1 cellular context compared by ENCODE assay signal in the genomic region with DNA sequence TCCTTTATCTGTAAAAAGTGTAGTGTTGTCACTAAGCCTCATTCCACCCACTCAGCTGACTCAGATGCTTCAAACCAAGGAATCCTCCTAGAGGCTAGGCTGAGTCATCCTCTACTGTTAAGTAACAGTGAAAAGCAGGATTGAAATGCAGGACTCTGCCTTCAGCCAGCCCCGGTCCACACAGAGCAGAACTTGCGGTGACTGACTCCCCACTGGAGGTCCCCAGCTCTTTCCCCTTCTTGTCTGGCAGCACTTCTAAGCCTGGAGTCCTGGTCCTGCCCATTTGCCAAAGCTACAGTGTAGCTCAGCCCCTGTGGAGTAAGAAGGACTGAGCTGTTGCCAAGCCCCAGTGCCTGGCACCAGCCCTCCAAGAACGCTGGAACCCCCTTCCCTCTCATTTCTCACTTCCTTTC.
TF ChIP-seq lines count a peak whose summit lies in the region.

No MANE protein-coding gene starts in this region.

TF ChIP-seq in K562, 482 proteins besides CTCF, POLR2A, EP300 and RAD21 (continued from another document and continues in another):
- TF ChIP-seq, protein P1, sequence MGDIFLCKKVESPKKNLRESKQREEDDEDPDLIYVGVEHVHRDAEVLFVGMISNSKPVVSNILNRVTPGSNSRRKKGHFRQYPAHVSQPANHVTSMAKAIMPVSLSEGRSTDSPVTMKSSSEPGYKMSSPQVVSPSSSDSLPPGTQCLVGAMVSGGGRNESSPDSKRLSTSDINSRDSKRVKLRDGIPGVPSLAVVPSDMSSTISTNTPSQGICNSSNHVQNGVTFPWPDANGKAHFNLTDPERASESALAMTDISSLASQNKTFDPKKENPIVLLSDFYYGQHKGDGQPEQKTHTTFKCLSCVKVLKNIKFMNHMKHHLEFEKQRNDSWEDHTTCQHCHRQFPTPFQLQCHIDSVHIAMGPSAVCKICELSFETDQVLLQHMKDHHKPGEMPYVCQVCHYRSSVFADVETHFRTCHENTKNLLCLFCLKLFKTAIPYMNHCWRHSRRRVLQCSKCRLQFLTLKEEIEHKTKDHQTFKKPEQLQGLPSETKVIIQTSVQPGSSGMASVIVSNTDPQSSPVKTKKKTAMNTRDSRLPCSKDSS (IDR thresholded peaks at IDR 0.05; ENCODE audit: low read depth, partially characterized antibody): no peak
- TF ChIP-seq EHMT2 (IDR thresholded peaks at IDR 0.05): peak; percentile 68; the same call in 1 of the 2 replicates
- no peak for TF ChIP-seq SMAD3 (CRISPR knock-in tag; conservative IDR thresholded peaks at IDR 0.05)
- TF ChIP-seq NCOA2 (IDR thresholded peaks at IDR 0.05; ENCODE audit: partially characterized antibody in 2 of 2): no peak
- TF ChIP-seq ZNF583 (CRISPR knock-in tag; IDR thresholded peaks at IDR 0.05): no peak
- TF ChIP-seq NFXL1 (CRISPR knock-in tag; IDR thresholded peaks at IDR 0.05): no peak
- TF ChIP-seq DACH1 (IDR thresholded peaks at IDR 0.05; ENCODE audit: partially characterized antibody): no peak
- no peak for TF ChIP-seq RNF2 (IDR thresholded peaks at IDR 0.05)
- TF ChIP-seq ZNF695 (CRISPR knock-in tag; IDR thresholded peaks at IDR 0.05): no peak
- TF ChIP-seq, protein P2, sequence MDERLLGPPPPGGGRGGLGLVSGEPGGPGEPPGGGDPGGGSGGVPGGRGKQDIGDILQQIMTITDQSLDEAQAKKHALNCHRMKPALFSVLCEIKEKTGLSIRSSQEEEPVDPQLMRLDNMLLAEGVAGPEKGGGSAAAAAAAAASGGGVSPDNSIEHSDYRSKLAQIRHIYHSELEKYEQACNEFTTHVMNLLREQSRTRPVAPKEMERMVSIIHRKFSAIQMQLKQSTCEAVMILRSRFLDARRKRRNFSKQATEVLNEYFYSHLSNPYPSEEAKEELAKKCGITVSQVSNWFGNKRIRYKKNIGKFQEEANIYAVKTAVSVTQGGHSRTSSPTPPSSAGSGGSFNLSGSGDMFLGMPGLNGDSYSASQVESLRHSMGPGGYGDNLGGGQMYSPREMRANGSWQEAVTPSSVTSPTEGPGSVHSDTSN (CRISPR knock-in tag; IDR thresholded peaks at IDR 0.05; ENCODE audit: low read depth): no peak
- TF ChIP-seq, protein P2 (tag; conservative IDR thresholded peaks at IDR 0.05; ENCODE audit: low read depth): no peak
- no peak for TF ChIP-seq COPS2 (conservative IDR thresholded peaks at IDR 0.05)
- no peak for TF ChIP-seq NCOA1 (IDR thresholded peaks at IDR 0.05; ENCODE audit: low read depth)
- no peak for TF ChIP-seq BRF1 (IDR thresholded peaks at IDR 0.05; ENCODE audit: borderline replicate concordance, extremely low read depth, insufficient read length)
- TF ChIP-seq CEBPG (CRISPR knock-in tag; IDR thresholded peaks at IDR 0.05): no peak
- no peak for TF ChIP-seq CEBPG (tag; conservative IDR thresholded peaks at IDR 0.05 in 1 of 2, IDR thresholded peaks at IDR 0.05 in 1 of 2)
- TF ChIP-seq, protein P3, sequence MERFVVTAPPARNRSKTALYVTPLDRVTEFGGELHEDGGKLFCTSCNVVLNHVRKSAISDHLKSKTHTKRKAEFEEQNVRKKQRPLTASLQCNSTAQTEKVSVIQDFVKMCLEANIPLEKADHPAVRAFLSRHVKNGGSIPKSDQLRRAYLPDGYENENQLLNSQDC (CRISPR knock-in tag; IDR thresholded peaks at IDR 0.05): no peak
- no peak for TF ChIP-seq SMARCB1 (IDR thresholded peaks at IDR 0.05; ENCODE audit: insufficient read length, low read depth)
- 0 out of 2 replicates have a peak, but pooled peaks have one; percentile 60 for TF ChIP-seq NFATC3 (IDR thresholded peaks at IDR 0.05)
- TF ChIP-seq, protein P4, sequence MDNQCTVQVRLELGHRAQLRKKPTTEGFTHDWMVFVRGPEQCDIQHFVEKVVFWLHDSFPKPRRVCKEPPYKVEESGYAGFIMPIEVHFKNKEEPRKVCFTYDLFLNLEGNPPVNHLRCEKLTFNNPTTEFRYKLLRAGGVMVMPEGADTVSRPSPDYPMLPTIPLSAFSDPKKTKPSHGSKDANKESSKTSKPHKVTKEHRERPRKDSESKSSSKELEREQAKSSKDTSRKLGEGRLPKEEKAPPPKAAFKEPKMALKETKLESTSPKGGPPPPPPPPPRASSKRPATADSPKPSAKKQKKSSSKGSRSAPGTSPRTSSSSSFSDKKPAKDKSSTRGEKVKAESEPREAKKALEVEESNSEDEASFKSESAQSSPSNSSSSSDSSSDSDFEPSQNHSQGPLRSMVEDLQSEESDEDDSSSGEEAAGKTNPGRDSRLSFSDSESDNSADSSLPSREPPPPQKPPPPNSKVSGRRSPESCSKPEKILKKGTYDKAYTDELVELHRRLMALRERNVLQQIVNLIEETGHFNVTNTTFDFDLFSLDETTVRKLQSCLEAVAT (IDR thresholded peaks at IDR 0.05): 0 out of 4 replicates have a peak, but pooled peaks of 1 of the 2 experiments have one; percentile 10
- TF ChIP-seq HDAC6 (IDR thresholded peaks at IDR 0.05; ENCODE audit: low read depth, low read length): no peak
- TF ChIP-seq, protein P5, sequence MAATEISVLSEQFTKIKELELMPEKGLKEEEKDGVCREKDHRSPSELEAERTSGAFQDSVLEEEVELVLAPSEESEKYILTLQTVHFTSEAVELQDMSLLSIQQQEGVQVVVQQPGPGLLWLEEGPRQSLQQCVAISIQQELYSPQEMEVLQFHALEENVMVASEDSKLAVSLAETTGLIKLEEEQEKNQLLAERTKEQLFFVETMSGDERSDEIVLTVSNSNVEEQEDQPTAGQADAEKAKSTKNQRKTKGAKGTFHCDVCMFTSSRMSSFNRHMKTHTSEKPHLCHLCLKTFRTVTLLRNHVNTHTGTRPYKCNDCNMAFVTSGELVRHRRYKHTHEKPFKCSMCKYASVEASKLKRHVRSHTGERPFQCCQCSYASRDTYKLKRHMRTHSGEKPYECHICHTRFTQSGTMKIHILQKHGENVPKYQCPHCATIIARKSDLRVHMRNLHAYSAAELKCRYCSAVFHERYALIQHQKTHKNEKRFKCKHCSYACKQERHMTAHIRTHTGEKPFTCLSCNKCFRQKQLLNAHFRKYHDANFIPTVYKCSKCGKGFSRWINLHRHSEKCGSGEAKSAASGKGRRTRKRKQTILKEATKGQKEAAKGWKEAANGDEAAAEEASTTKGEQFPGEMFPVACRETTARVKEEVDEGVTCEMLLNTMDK (IDR thresholded peaks at IDR 0.05; ENCODE audit: borderline replicate concordance, insufficient read depth, low read depth, low read length, poor library complexity, severe bottlenecking): no peak
- TF ChIP-seq, protein P6, sequence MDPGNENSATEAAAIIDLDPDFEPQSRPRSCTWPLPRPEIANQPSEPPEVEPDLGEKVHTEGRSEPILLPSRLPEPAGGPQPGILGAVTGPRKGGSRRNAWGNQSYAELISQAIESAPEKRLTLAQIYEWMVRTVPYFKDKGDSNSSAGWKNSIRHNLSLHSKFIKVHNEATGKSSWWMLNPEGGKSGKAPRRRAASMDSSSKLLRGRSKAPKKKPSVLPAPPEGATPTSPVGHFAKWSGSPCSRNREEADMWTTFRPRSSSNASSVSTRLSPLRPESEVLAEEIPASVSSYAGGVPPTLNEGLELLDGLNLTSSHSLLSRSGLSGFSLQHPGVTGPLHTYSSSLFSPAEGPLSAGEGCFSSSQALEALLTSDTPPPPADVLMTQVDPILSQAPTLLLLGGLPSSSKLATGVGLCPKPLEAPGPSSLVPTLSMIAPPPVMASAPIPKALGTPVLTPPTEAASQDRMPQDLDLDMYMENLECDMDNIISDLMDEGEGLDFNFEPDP (CRISPR knock-in tag; IDR thresholded peaks at IDR 0.05): no peak
- TF ChIP-seq, protein P7, sequence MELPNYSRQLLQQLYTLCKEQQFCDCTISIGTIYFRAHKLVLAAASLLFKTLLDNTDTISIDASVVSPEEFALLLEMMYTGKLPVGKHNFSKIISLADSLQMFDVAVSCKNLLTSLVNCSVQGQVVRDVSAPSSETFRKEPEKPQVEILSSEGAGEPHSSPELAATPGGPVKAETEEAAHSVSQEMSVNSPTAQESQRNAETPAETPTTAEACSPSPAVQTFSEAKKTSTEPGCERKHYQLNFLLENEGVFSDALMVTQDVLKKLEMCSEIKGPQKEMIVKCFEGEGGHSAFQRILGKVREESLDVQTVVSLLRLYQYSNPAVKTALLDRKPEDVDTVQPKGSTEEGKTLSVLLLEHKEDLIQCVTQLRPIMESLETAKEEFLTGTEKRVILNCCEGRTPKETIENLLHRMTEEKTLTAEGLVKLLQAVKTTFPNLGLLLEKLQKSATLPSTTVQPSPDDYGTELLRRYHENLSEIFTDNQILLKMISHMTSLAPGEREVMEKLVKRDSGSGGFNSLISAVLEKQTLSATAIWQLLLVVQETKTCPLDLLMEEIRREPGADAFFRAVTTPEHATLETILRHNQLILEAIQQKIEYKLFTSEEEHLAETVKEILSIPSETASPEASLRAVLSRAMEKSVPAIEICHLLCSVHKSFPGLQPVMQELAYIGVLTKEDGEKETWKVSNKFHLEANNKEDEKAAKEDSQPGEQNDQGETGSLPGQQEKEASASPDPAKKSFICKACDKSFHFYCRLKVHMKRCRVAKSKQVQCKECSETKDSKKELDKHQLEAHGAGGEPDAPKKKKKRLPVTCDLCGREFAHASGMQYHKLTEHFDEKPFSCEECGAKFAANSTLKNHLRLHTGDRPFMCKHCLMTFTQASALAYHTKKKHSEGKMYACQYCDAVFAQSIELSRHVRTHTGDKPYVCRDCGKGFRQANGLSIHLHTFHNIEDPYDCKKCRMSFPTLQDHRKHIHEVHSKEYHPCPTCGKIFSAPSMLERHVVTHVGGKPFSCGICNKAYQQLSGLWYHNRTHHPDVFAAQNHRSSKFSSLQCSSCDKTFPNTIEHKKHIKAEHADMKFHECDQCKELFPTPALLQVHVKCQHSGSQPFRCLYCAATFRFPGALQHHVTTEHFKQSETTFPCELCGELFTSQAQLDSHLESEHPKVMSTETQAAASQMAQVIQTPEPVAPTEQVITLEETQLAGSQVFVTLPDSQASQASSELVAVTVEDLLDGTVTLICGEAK (IDR thresholded peaks at IDR 0.05): no peak
- TF ChIP-seq, protein P7 (CRISPR knock-in tag; IDR thresholded peaks at IDR 0.05): no peak
- TF ChIP-seq XRCC5 (IDR thresholded peaks at IDR 0.05; ENCODE audit: low read depth, low read length): no peak
- no peak for TF ChIP-seq KAT2B (IDR thresholded peaks at IDR 0.05; ENCODE audit: low read depth, low read length)
- no peak for TF ChIP-seq BMI1 (IDR thresholded peaks at IDR 0.05; ENCODE audit: low read length)
- TF ChIP-seq, protein P8, sequence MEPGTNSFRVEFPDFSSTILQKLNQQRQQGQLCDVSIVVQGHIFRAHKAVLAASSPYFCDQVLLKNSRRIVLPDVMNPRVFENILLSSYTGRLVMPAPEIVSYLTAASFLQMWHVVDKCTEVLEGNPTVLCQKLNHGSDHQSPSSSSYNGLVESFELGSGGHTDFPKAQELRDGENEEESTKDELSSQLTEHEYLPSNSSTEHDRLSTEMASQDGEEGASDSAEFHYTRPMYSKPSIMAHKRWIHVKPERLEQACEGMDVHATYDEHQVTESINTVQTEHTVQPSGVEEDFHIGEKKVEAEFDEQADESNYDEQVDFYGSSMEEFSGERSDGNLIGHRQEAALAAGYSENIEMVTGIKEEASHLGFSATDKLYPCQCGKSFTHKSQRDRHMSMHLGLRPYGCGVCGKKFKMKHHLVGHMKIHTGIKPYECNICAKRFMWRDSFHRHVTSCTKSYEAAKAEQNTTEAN (CRISPR knock-in tag; IDR thresholded peaks at IDR 0.05): no peak
- no peak for TF ChIP-seq ETV6 (IDR thresholded peaks at IDR 0.05; ENCODE audit: borderline replicate concordance in 1 of 2, low read depth in 2 of 2, low read length in 1 of 2)
- TF ChIP-seq ETV6 (CRISPR knock-in tag; IDR thresholded peaks at IDR 0.05; ENCODE audit: borderline replicate concordance): no peak
- peak; percentile 61 for TF ChIP-seq FOS (IDR thresholded peaks at IDR 0.05; ENCODE audit: extremely low read depth, insufficient read length)
- TF ChIP-seq, protein P9, sequence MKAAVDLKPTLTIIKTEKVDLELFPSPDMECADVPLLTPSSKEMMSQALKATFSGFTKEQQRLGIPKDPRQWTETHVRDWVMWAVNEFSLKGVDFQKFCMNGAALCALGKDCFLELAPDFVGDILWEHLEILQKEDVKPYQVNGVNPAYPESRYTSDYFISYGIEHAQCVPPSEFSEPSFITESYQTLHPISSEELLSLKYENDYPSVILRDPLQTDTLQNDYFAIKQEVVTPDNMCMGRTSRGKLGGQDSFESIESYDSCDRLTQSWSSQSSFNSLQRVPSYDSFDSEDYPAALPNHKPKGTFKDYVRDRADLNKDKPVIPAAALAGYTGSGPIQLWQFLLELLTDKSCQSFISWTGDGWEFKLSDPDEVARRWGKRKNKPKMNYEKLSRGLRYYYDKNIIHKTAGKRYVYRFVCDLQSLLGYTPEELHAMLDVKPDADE (conservative IDR thresholded peaks at IDR 0.05; ENCODE audit: control insufficient read depth, low read depth, low read length): no peak
- TF ChIP-seq ELF4 (CRISPR knock-in tag; IDR thresholded peaks at IDR 0.05): no peak
- TF ChIP-seq KLF13 (tag; IDR thresholded peaks at IDR 0.05; ENCODE audit: borderline replicate concordance, low read depth): no peak
- no peak for TF ChIP-seq ESRRA (IDR thresholded peaks at IDR 0.05; ENCODE audit: borderline replicate concordance, low read depth)
